Comparison of ENCODE assay signal across 16 cellular contexts in the genomic region with DNA sequence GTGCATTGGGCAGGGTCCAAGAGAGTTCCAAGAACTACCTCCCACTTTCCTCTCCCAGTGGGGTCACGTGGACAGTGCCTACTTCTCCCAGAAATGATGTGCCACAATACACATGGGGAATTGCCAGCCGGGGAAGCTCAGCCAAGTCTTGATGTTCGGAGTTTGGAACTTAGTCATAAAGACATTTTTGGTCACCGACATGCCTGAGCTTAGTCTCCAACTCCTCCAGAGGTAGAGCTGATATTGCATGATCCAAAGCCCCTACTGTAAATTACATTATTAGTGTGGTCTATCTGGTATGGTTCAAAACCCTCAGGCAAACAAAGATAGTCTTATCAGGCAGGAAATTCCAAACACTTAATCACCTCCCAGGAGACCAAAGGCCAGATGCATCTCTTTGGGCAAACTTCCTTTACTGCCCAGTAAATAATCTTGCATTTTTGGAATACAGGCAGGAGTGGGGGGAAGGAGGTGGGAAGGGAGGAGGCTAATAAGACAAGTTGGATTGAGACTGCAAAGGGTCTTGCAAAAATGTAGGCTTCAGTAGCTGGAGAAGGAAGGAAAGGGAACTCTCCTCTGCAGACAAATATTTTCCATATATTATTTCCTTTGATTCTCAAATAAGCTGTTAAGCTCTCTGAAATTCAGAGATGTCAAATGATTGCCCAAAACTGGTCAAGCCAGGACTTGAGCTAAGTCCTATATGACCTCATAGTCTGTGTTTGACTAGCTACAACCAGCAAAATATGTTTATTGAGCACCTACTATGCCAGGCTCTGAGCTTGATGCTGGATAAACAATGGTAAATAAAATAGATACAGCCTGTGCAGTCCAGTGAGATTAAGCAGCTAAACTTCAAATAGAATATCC.
DNase-seq lines count a peak whose midpoint lies in the region; ATAC-seq and TF ChIP-seq lines count a peak whose summit lies in the region.
"Had no signal": no experiment of that assay in that cellular context is flagged by ENCODE, and none has a peak within 500 bp of the region (broad histone marks: within the 10 kb centered on the region; RNA-seq: fewer than 3 reads in every experiment).

No MANE protein-coding gene starts in this region.

- peak; percentile 70 for DNase-seq in EL
- peak; percentile 63 for DNase-seq in PC-3
- peak; percentile 44 for DNase-seq in epithelial cell of prostate (ENCODE audit: low read depth, low spot score)
- DNase-seq in prostate gland (ENCODE audit: low spot score): peak; percentile 57
- no peak for DNase-seq in effector CD8-positive, alpha-beta T cell (lab: John Stamatoyannopoulos, UW)
- DNase-seq in activated CD8-positive, alpha-beta memory T cell treated with anti-CD3 and anti-CD28 coated beads, Interleukin-2, amount 50 U/mL, for 48 hours: no peak
- no peak for DNase-seq in activated CD4-positive, alpha-beta T cell treated with anti-CD3 and anti-CD28 coated beads for 4 hours
- DNase-seq: activated CD8-positive, alpha-beta T cell treated with anti-CD3 and anti-CD28 coated beads for 36 hours; activated effector memory CD4-positive, alpha-beta T cell treated with Interleukin-2 at 50 U/mL for 16 hours; CD8-positive, alpha-beta T cell; Karpas-422; kidney glomerular epithelial cell; NCI-H187; NCI-H748 treated with DMSO at 0.1 percent for 48 hours; upper lobe of left lung had no signal

- H3K9me3 ChIP-seq in PC-3 (ENCODE audit: low read length) (no peaks in the 10 kb centered on the region), prostate gland (no peaks in the 10 kb centered on the region)
- H3K9me3 ChIP-seq: upper lobe of left lung had no signal

- CTCF ChIA-PET in PC-3 (lab: Charles Lee): no interaction called here

- no peak overlapping the region for H3K4me3 ChIP-seq in PC-3 (ENCODE audit: low read length)
- no peak overlapping the region for H3K4me3 ChIP-seq in prostate gland
- H3K4me3 ChIP-seq: upper lobe of left lung had no signal

- H3K9ac ChIP-seq in PC-3 (ENCODE audit: low read length): no peak overlapping the region

- no peaks in the 10 kb centered on the region for H3F3A ChIP-seq in PC-3 (ENCODE audit: low read length, unreplicated experiment)

- no peaks in the 10 kb centered on the region for H3K9me2 ChIP-seq in PC-3 (replicated peaks; ENCODE audit: low read length)

- ATAC-seq in PC-3: no peak
- ATAC-seq in GM21360 (IDR thresholded peaks at IDR 0.05; ENCODE audit: unreplicated experiment): no peak
- ATAC-seq: activated CD8-positive, alpha-beta T cell treated with anti-CD3 and anti-CD28 coated beads for 36 hours; CD8-positive, alpha-beta T cell had no signal

- H3K36me3 ChIP-seq in PC-3 (ENCODE audit: low read depth, low read length) (no peaks in the 10 kb centered on the region), prostate gland (no peaks in the 10 kb centered on the region)
- H3K36me3 ChIP-seq: upper lobe of left lung had no signal

- H3K27me3 ChIP-seq in PC-3 (ENCODE audit: low read length) (no peaks in the 10 kb centered on the region), prostate gland (replicated peaks; ENCODE audit: insufficient read depth) (no peaks in the 10 kb centered on the region)
- H3K27me3 ChIP-seq: upper lobe of left lung had no signal

- no peak overlapping the region for H2AFZ ChIP-seq in PC-3 (ENCODE audit: low read length)

- peaks cover 13% of the 10 kb centered on the region; the same call in 1 of the 2 replicates for H3K4me1 ChIP-seq in PC-3 (ENCODE audit: insufficient read depth, low read length)
- H3K4me1 ChIP-seq in prostate gland (replicated peaks): no peaks in the 10 kb centered on the region
- H3K4me1 ChIP-seq: upper lobe of left lung had no signal

- BruUV-seq in PC-3 (replicated peaks; lab: Mats Ljungman, UMichigan): no TSS peak

- H4K20me1 ChIP-seq in PC-3 (ENCODE audit: low read length): no peaks in the 10 kb centered on the region

- no peaks in the 10 kb centered on the region for H3K79me2 ChIP-seq in PC-3 (ENCODE audit: low read length)

- TF ChIP-seq CTCF in PC-3 (conservative IDR thresholded peaks at IDR 0.05; ENCODE audit: low read depth, low read length) (no peak), prostate gland (IDR thresholded peaks at IDR 0.05) (no peak)

- WGBS in prostate gland: 32% methylated on average over 4 of the region's 4 CpGs

- 0 out of 2 replicates have a peak overlapping the region, but pooled peaks have one; percentile 5 for H3K27ac ChIP-seq in PC-3 (ENCODE audit: low read length)
- H3K27ac ChIP-seq in epithelial cell of prostate: peak overlapping the region; percentile 48
- no peak overlapping the region for H3K27ac ChIP-seq in prostate gland
- H3K27ac ChIP-seq: upper lobe of left lung had no signal

- POLR2A ChIA-PET in PC-3 (lab: Charles Lee; ENCODE audit: unreplicated experiment): no interaction called here

- no peak overlapping the region for H3K4me2 ChIP-seq in PC-3 (ENCODE audit: low read length)

- TF ChIP-seq POLR2A in prostate gland (IDR thresholded peaks at IDR 0.05): no peak

- intact Hi-C loops in PC-3 (cut with micrococcal nuclease) (no loop called here), prostate gland (cut with DNase I) (no loop called here)

Comparison
In these comparisons a context has a peak if more than half of its experiments do, and no peak if none do; other contexts are left out.
1. DNase-seq: peak in EL (single experiment), PC-3 (single experiment), epithelial cell of prostate (single experiment) and prostate gland (single experiment); none in effector CD8-positive, alpha-beta T cell (single experiment), activated CD8-positive, alpha-beta memory T cell treated with anti-CD3 and anti-CD28 coated beads, Interleukin-2, amount 50 U/mL, for 48 hours (single experiment) and activated CD4-positive, alpha-beta T cell treated with anti-CD3 and anti-CD28 coated beads for 4 hours (0 of 2).
2. H3K27ac ChIP-seq: peak in PC-3 (single experiment) and epithelial cell of prostate (single experiment); none in prostate gland (0 of 2).